Comparison of ENCODE assay signal across 18 cellular contexts in the genomic region with DNA sequence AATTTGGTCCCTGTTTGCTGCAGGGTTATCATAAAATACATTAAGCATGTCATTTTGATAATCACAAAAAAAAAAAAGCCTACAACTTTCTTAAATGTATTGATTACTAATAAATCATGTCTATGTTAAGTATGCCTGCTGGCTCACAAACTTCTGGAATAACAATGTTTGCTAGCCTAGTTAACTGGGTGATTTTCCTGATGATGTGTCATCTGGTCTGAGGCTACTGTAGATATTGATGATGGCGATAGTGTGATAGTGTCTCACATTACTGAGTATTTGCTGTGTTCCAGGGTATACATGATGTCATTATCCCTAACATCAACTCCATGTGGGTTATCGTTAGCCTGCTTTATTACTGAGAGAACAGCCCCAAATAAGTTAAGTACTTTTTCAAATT.
"Had no signal": no experiment of that assay in that cellular context is flagged by ENCODE, and none has a peak within 500 bp of the region (broad histone marks: within the 10 kb centered on the region; RNA-seq: fewer than 3 reads in every experiment).

No MANE protein-coding gene starts in this region.

- H3K4me1 ChIP-seq: lower lobe of right lung had no signal

- H3K27me3 ChIP-seq: adrenal gland, neutrophil had no signal

- H3K27ac ChIP-seq: adrenal gland, lower lobe of right lung, neutrophil, parathyroid adenoma, thoracic aorta had no signal

- ATAC-seq: activated CD4-positive, alpha-beta T cell treated with anti-CD3 and anti-CD28 coated beads for 36 hours; activated naive CD4-positive, alpha-beta T cell treated with anti-CD3 and anti-CD28 coated beads, Interleukin-2, amount 50 U/mL, for 72 hours; lower lobe of right lung; natural killer cell treated with Interleukin-12 subunit alpha and Interleukin-12 subunit beta and Interleukin-15 and Interleukin-18, amount 100 ng/mL, for 72 hours; sciatic nerve; stimulated activated naive B cell treated with anti-CD40 and anti-IgM and Interleukin-4, amounts not matched to agents 10 μg/mL and 1 μg/mL and 100 μg/mL, for 72 hours had no signal

- FAIRE-seq: bronchial epithelial cell, keratinocyte had no signal

- H3K9ac ChIP-seq: parathyroid adenoma had no signal

- H2AFZ ChIP-seq: parathyroid adenoma had no signal

- H3K4me3 ChIP-seq: adrenal gland, lower lobe of right lung, thoracic aorta had no signal

- DNase-seq: activated CD4-positive, alpha-beta T cell treated with anti-CD3 and anti-CD28 coated beads for 36 hours; activated CD4-positive, alpha-beta T cell treated with anti-CD3 and anti-CD28 coated beads, Interleukin-2, amount 50 U/mL, for 48 hours; activated gamma-delta T cell treated with Interleukin-2 at 50 U/mL for 16 hours; adrenal gland; effector memory CD4-positive, alpha-beta T cell; foreskin fibroblast; glutamatergic neuron; hypothalamus; lower lobe of right lung; stimulated activated naive B cell treated with anti-CD40 and anti-IgM and Interleukin-4, amounts not matched to agents 10 μg/mL and 1 μg/mL and 100 μg/mL, for 72 hours had no signal

- H3K9me3 ChIP-seq: adrenal gland, lower lobe of right lung, neutrophil, thoracic aorta had no signal

- H3K36me3 ChIP-seq: adrenal gland, neutrophil, thoracic aorta had no signal
